ENCODE assay signal across 27 cellular contexts in genomic region chr3:142105991-142106390, GRCh38.
"Had no signal": no experiment of that assay in that cellular context is flagged by ENCODE, and none has a peak within 500 bp of the region (broad histone marks: within the 10 kb centered on the region; RNA-seq: fewer than 3 reads in every experiment).

No MANE protein-coding gene starts in this region.

- H3K4me1 ChIP-seq: ascending aorta, breast epithelium, colonic mucosa, heart left ventricle had no signal

- H3K27me3 ChIP-seq: ascending aorta, breast epithelium, cardiac muscle cell, colonic mucosa, heart left ventricle had no signal

- ATAC-seq: activated naive CD4-positive, alpha-beta T cell treated with anti-CD3 and anti-CD28 coated beads, Interleukin-2, amount 50 U/mL, for 72 hours; activated T-cell treated with anti-CD3 and anti-CD28 coated beads, Interleukin-2, amount 50 U/mL, for 72 hours; heart left ventricle; WTC11 had no signal

- H3K36me3 ChIP-seq: ascending aorta, breast epithelium, cardiac muscle cell, colonic mucosa, heart left ventricle had no signal

- H3K27ac ChIP-seq: ascending aorta, breast epithelium, cardiac muscle cell, colonic mucosa, epithelial cell of prostate, heart left ventricle, VCaP had no signal

- DNase-seq: activated CD4-positive, alpha-beta memory T cell treated with anti-CD3 and anti-CD28 coated beads, Interleukin-2, amount 10 ng/mL, durations not matched to agents 7 days and 5 days; activated CD4-positive, alpha-beta T cell treated with anti-CD3 and anti-CD28 coated beads for 1 hour; activated CD4-positive, alpha-beta T cell treated with anti-CD3 and anti-CD28 coated beads for 4 hours; activated CD4-positive, alpha-beta T cell treated with anti-CD3 and anti-CD28 coated beads, Interleukin-2, amount 10 ng/mL, durations not matched to agents 7 days and 5 days; activated CD4-positive, alpha-beta T cell treated with anti-CD3 and anti-CD28 coated beads, Interleukin-2, amount 50 U/mL, for 4 hours; activated CD8-positive, alpha-beta memory T cell treated with anti-CD3 and anti-CD28 coated beads, Interleukin-2, amount 50 U/mL, for 48 hours; activated gamma-delta T cell; activated naive CD4-positive, alpha-beta T cell; activated naive CD4-positive, alpha-beta T cell treated with anti-CD3 and anti-CD28 coated beads, Interleukin-2, amount 10 ng/mL, durations not matched to agents 7 days and 5 days; activated naive CD8-positive, alpha-beta T cell treated with anti-CD3 and anti-CD28 coated beads, Interleukin-2, amount 10 ng/mL, durations not matched to agents 7 days and 5 days; activated T-cell treated with anti-CD3 and anti-CD28 coated beads for 4 hours; activated T-cell treated with anti-CD3 and anti-CD28 coated beads, Interleukin-2, amount 50 U/mL, for 24 hours; activated T-cell treated with anti-CD3 and anti-CD28 coated beads, Interleukin-2, amount 50 U/mL, for 72 hours; central memory CD4-positive, alpha-beta T cell; cerebellar nuclear complex; colonic mucosa; effector CD8-positive, alpha-beta T cell; foreskin fibroblast; heart left ventricle; T-helper 2 cell had no signal

- H3K4me3 ChIP-seq: ascending aorta, breast epithelium, cardiac muscle cell, colonic mucosa, heart left ventricle had no signal

- H3K9me3 ChIP-seq: ascending aorta, breast epithelium, colonic mucosa, heart left ventricle had no signal
